8 cellular contexts compared by ENCODE assay signal in the genomic region with DNA sequence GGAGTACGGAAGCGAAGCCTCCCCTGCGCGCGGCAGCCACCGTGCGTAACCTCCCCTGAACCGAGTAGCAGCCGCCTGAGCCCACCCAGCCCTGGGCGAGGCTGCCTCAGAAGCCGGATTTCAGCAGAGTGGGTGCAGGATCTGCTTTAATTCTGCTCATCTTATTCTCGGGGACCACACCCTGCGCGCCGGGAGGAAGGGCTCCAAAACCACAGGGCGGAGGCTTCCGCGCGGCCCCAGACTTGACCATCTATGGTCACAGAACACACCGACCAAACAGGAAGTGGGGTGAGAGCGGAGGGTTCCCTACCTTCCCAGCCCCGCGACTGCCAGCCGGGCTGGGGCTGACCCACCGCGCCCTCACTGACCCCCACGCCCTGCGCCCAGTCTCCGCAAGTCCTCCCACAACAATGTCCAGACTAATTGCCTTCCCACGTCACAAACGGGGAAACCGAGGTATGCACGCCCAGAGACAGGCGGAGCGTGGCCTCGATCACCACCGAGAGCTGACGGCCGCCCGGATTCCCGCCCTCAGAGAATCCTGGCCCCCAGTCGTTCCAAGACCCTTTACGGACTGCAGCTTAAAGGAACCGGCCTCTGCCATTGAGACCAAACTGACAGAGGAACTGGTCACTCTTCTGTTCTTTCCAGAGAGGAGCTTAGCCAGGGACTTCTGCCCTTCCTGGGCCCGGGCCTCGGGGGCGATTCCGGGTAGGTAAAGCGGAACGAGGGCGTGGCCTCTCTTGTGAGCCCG. TPM values are rescaled to one million over a fixed set of nuclear protein-coding genes. Genes with fewer than 3 reads are reported as not detected.
DNase-seq lines count a peak whose midpoint lies in the region; ATAC-seq lines count a peak whose summit lies in the region.

No MANE protein-coding gene starts in this region.

- H3K4me3 Mint-ChIP-seq in activated CD4-positive, alpha-beta memory T cell treated with anti-CD3 and anti-CD28 coated beads for 36 hours: peak overlapping the region; percentile 92

- peaks cover 68 to 79% (median 75%) of the 10 kb centered on the region in 10 experiments for H3K4me1 ChIP-seq in BLaER1 treated with 17β-estradiol and CSF1 and Interleukin-3, amounts not matched to agents 10 nM and 100 nM

- H3K27ac ChIP-seq in BLaER1 treated with 17β-estradiol and CSF1 and Interleukin-3, amounts not matched to agents 10 nM and 100 nM: peak overlapping the region; percentile 93 to 99 (median 98)

- ATAC-seq in GM19035 (IDR thresholded peaks at IDR 0.05; ENCODE audit: unreplicated experiment) (peak; percentile 54), HG03196 (IDR thresholded peaks at IDR 0.05; ENCODE audit: unreplicated experiment) (peak; percentile 52)

- H3K4me3 ChIP-seq in BLaER1 treated with 17β-estradiol and CSF1 and Interleukin-3, amounts not matched to agents 10 nM and 100 nM: peak overlapping the region; percentile 70 to 100 (median 98)

- no peaks in the 10 kb centered on the region for H3K27me3 Mint-ChIP-seq in activated CD4-positive, alpha-beta memory T cell treated with anti-CD3 and anti-CD28 coated beads for 36 hours

- CTCF ChIA-PET in activated CD4-positive, alpha-beta memory T cell treated with anti-CD3 and anti-CD28 coated beads for 36 hours (lab: Charles Lee): interaction anchor here (1.0 to 1.8 kb wide), 7 partner anchors 11 to 139 kb away, joined by 3 to 9 read pairs (median 3); partner anchors contain the start of gene MYCL

- no peaks in the 10 kb centered on the region for H3K27me3 ChIP-seq in BLaER1 treated with 17β-estradiol and CSF1 and Interleukin-3, amounts not matched to agents 10 nM and 100 nM

- peak overlapping the region; percentile 65 to 92 (median 89) for H3K4me2 ChIP-seq in BLaER1 treated with 17β-estradiol and CSF1 and Interleukin-3, amounts not matched to agents 10 nM and 100 nM

- intact Hi-C loops in activated CD4-positive, alpha-beta memory T cell treated with anti-CD3 and anti-CD28 coated beads for 36 hours (cut with micrococcal nuclease): loop anchor here (1.0 to 5.0 kb wide), 7 partner anchors 25 to 652 kb away; partner anchors contain the start of genes MFSD2A, RLF and ZMPSTE24

- H3K4me1 Mint-ChIP-seq in activated CD4-positive, alpha-beta memory T cell treated with anti-CD3 and anti-CD28 coated beads for 36 hours (ENCODE audit: low read depth): peaks cover 50% of the 10 kb centered on the region

- H3K36me3 Mint-ChIP-seq in activated CD4-positive, alpha-beta memory T cell treated with anti-CD3 and anti-CD28 coated beads for 36 hours: peaks cover 33% of the 10 kb centered on the region

- peaks cover 30 to 39% (median 36%) of the 10 kb centered on the region in 11 experiments; a peak in 21 of 22 replicates for H4K20me1 ChIP-seq in BLaER1 treated with 17β-estradiol and CSF1 and Interleukin-3, amounts not matched to agents 10 nM and 100 nM

- H3K9me3 ChIP-seq in BLaER1 treated with 17β-estradiol and CSF1 and Interleukin-3, amounts not matched to agents 10 nM and 100 nM (replicated peaks in 1 of 11): no peaks in the 10 kb centered on the region

- peaks cover 22 to 38% (median 31%) of the 10 kb centered on the region in 11 experiments for H3K36me3 ChIP-seq in BLaER1 treated with 17β-estradiol and CSF1 and Interleukin-3, amounts not matched to agents 10 nM and 100 nM

- POLR2A ChIA-PET in activated CD4-positive, alpha-beta memory T cell treated with anti-CD3 and anti-CD28 coated beads for 36 hours (lab: Charles Lee): interaction anchor here (0.6 to 4.1 kb wide), 14 partner anchors 11 to 940 kb away, joined by 3 to 27 read pairs (median 3); partner anchors contain the start of genes CTPS1 and ZMPSTE24

- DNase-seq in NCI-H69 (lab: John Stamatoyannopoulos, UW) (peak; percentile 81), ecto neural progenitor cell (ENCODE audit: low spot score) (peak; percentile 80), lung microvascular endothelial cell (ENCODE audit: low read depth in 2 of 2) (peak; percentile 65 to 71)
- DNase-seq in activated CD4-positive, alpha-beta memory T cell treated with anti-CD3 and anti-CD28 coated beads for 36 hours: peak; percentile 89
- DNase-seq in stimulated activated CD8-positive, alpha-beta memory T cell treated with anti-CD3 and anti-CD28 coated beads, Interleukin-15, amount 100 ng/mL, for 1 hour (ENCODE audit: low read depth): peak; percentile 38

- no peaks in the 10 kb centered on the region for H3K9me3 Mint-ChIP-seq in activated CD4-positive, alpha-beta memory T cell treated with anti-CD3 and anti-CD28 coated beads for 36 hours

- peak overlapping the region; percentile 92 to 98 (median 97) for H3K9ac ChIP-seq in BLaER1 treated with 17β-estradiol and CSF1 and Interleukin-3, amounts not matched to agents 10 nM and 100 nM

- peak overlapping the region; percentile 98 for H3K27ac Mint-ChIP-seq in activated CD4-positive, alpha-beta memory T cell treated with anti-CD3 and anti-CD28 coated beads for 36 hours

RNA-seq across cellular contexts. Expression of gene CAP1, which starts 0.6 kb away (rescaled TPM):
- total RNA-seq in activated CD4-positive, alpha-beta memory T cell treated with anti-CD3 and anti-CD28 coated beads for 36 hours: 100 to 1,000 TPM; 616 to 633 TPM
- total RNA-seq in lung microvascular endothelial cell: 296 and 327 TPM in 2 replicates

RNA-seq across cellular contexts. Expression of gene PPT1, which starts 57.1 kb away (rescaled TPM):
- total RNA-seq in activated CD4-positive, alpha-beta memory T cell treated with anti-CD3 and anti-CD28 coated beads for 36 hours: 10 to 100 TPM; 67.1 to 67.4 TPM
- 34.7 and 45.1 TPM in 2 replicates for total RNA-seq in lung microvascular endothelial cell

Comparison
In these comparisons a context has a peak if more than half of its experiments do, and no peak if none do; other contexts are left out.
1. Peak in every context shown above with its lines: DNase-seq, ATAC-seq, H3K4me3 ChIP-seq and H3K27ac ChIP-seq.
2. DNase-seq: peak in every context shown above with its lines; median percentile 89 in activated CD4-positive, alpha-beta memory T cell treated with anti-CD3 and anti-CD28 coated beads for 36 hours; 81 in NCI-H69; 80 in ecto neural progenitor cell; 68 in lung microvascular endothelial cell; 38 in stimulated activated CD8-positive, alpha-beta memory T cell treated with anti-CD3 and anti-CD28 coated beads, Interleukin-15, amount 100 ng/mL, for 1 hour.